8 cellular contexts compared by ENCODE assay signal in genomic region chr11:134360050-134360835, GRCh38. TPM values are rescaled to one million over a fixed set of nuclear protein-coding genes. Genes with fewer than 3 reads are reported as not detected.
DNase-seq lines count a peak whose midpoint lies in the region; ATAC-seq and TF ChIP-seq lines count a peak whose summit lies in the region.

No MANE protein-coding gene starts in this region.

- TF ChIP-seq CTCF in gastroesophageal sphincter (IDR thresholded peaks at IDR 0.05) (peak in 3 of 4 experiments; percentile 70 to 92 (median 85)), osteocyte (IDR thresholded peaks at IDR 0.05) (peak; percentile 91), thyroid gland (IDR thresholded peaks at IDR 0.05) (peak; percentile 46 to 97 (median 88))

- H3K9me3 ChIP-seq in BLaER1 (no peaks in the 10 kb centered on the region), gastroesophageal sphincter (no peaks in the 10 kb centered on the region), thyroid gland (no peaks in the 10 kb centered on the region)

- H3K4me1 Mint-ChIP-seq in osteocyte (ENCODE audit: unreplicated experiment) = no peaks in the 10 kb centered on the region

- no peak overlapping the region for H3K27ac Mint-ChIP-seq in osteocyte (ENCODE audit: unreplicated experiment)

- TF ChIP-seq POLR2A in gastroesophageal sphincter (IDR thresholded peaks at IDR 0.05) = no peak
- TF ChIP-seq POLR2A in thyroid gland (IDR thresholded peaks at IDR 0.05) = no peak

- H3K36me3 ChIP-seq in BLaER1 (no peaks in the 10 kb centered on the region), gastroesophageal sphincter (no peaks in the 10 kb centered on the region), thyroid gland (no peaks in the 10 kb centered on the region)

- H3K9ac ChIP-seq in BLaER1 = no peak overlapping the region

- H3K27ac ChIP-seq in BLaER1 (no peak overlapping the region), gastroesophageal sphincter (no peak overlapping the region), thyroid gland (no peak overlapping the region)

- H4K20me1 ChIP-seq in BLaER1 = peaks cover 39% of the 10 kb centered on the region; the same call in 1 of the 2 replicates

- TF ChIP-seq EP300 in gastroesophageal sphincter (IDR thresholded peaks at IDR 0.05) = no peak

- DNase-seq in HT-29 (ENCODE audit: low spot score) (peak; percentile 94), SHP77 treated with DMSO at 0.1 percent for 48 hours (lab: John Stamatoyannopoulos, UW) (peak; percentile 46), osteocyte (ENCODE audit: extremely low spot score, unreplicated experiment) (peak; percentile 95), thyroid gland (peak; percentile 84 to 91)
- DNase-seq in activated effector memory CD4-positive, alpha-beta T cell treated with anti-CD3 and anti-CD28 coated beads, Interleukin-2, amount 50 U/mL, for 16 hours = peak; percentile 89

- H3K4me2 ChIP-seq in BLaER1 = peak overlapping the region; percentile 75; the same call in 1 of the 2 replicates

- no peak overlapping the region for H3K4me3 Mint-ChIP-seq in osteocyte (ENCODE audit: unreplicated experiment)

- H3K4me1 ChIP-seq in BLaER1 = peaks cover 55% of the 10 kb centered on the region
- peaks cover 0 to 6% (median 0%) of the 10 kb centered on the region in 3 donors for H3K4me1 ChIP-seq in gastroesophageal sphincter
- H3K4me1 ChIP-seq in thyroid gland = peaks cover 15 to 46% of the 10 kb centered on the region in 2 donors

- intact Hi-C loops in thyroid gland (cut with DNase I) = loop anchor here (10.0 kb wide), 1 partner anchor 115 kb away; no protein-coding TSS in a partner anchor

- peaks cover 6% of the 10 kb centered on the region for H3K27me3 Mint-ChIP-seq in osteocyte (ENCODE audit: unreplicated experiment)

- H3K36me3 Mint-ChIP-seq in osteocyte (ENCODE audit: unreplicated experiment) = no peaks in the 10 kb centered on the region

- WGBS in gastroesophageal sphincter (ENCODE audit: low coverage in 1 of 2), 2 donors = 26 to 40% methylated on average over 13 to 17 of the region's 30 CpGs
- WGBS in thyroid gland, 2 donors = 22 to 29% methylated on average over 26 to 30 of the region's 30 CpGs

- H3K4me3 ChIP-seq in BLaER1 = no peak overlapping the region
- H3K4me3 ChIP-seq in gastroesophageal sphincter = no peak overlapping the region
- no peak overlapping the region for H3K4me3 ChIP-seq in thyroid gland (replicated peaks in 1 of 3)

- peak; percentile 91 for ATAC-seq in GM19452 (IDR thresholded peaks at IDR 0.05; ENCODE audit: unreplicated experiment)
- ATAC-seq in gastroesophageal sphincter = peak; percentile 82

- H3K27me3 ChIP-seq in BLaER1 = no peaks in the 10 kb centered on the region; the same call in 1 of the 2 replicates
- H3K27me3 ChIP-seq in gastroesophageal sphincter = peaks cover 13% of the 10 kb centered on the region
- no peaks in the 10 kb centered on the region for H3K27me3 ChIP-seq in thyroid gland

- H3K9me3 Mint-ChIP-seq in osteocyte (ENCODE audit: unreplicated experiment) = no peaks in the 10 kb centered on the region

RNA-seq across cellular contexts. Expression of gene GLB1L2, which starts 28.5 kb away (rescaled TPM):
- 77.4 and 79.0 TPM in 2 replicates for total RNA-seq in HT-29 (2014; rRNA removed; shearing (Covaris generic))
- total RNA-seq in gastroesophageal sphincter (1 to 10 TPM; 3.8 to 9.7 (median 8.6) TPM), osteocyte (0.21 TPM in 1 of 2 replicates, not detected in the other), thyroid gland (10 to 100 TPM; 13.4 to 31.6 (median 25.8) TPM)

RNA-seq across cellular contexts. Expression of gene B3GAT1, which starts 51.8 kb away (rescaled TPM):
- 0.23 TPM in 1 of 2 replicates, not detected in the other for total RNA-seq in HT-29 (2014; rRNA removed; shearing (Covaris generic))
- total RNA-seq in gastroesophageal sphincter (under 1 TPM; 0.08 to 0.52 (median 0.29) TPM), osteocyte (1.6 and 2.4 TPM in 2 replicates), thyroid gland (1 to 10 TPM; 4.0 to 6.7 (median 5.7) TPM)
